Comparison of ENCODE assay signal across 22 cellular contexts in the genomic region with DNA sequence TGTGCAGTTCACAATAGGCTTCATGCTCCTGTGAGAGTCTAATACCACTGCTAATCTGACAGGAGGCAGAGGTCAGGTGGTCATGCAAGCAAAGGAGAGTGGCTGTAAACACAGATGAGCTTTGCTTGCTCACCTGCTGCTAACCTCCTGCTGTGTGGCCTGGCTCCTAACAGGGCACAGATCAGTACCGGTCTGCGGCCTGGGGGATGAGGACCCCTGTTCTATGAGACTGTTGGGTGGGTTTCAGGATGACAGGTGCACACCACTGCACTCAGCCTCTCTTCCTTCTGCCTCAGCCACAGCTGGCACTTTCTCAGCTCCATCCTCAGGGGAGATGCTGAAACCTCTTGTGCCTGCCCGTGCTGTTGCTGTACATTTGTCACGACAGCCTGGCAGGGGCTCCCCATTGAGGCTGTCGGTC. TPM values are rescaled to one million over a fixed set of nuclear protein-coding genes. Genes with fewer than 3 reads are reported as not detected.
A peak's percentile ranks its signal among the peaks of the same experiment; 100 is the strongest.
DNase-seq lines count a peak whose midpoint lies in the region; ATAC-seq and TF ChIP-seq lines count a peak whose summit lies in the region.
"Had no signal": no experiment of that assay in that cellular context is flagged by ENCODE, and none has a peak within 500 bp of the region (broad histone marks: within the 10 kb centered on the region; RNA-seq: fewer than 3 reads in every experiment).

No MANE protein-coding gene starts in this region.

- DNase-seq in DMS53 treated with DMSO at 0.1 percent for 48 hours (lab: John Stamatoyannopoulos, UW; ENCODE audit: unreplicated experiment) (peak; percentile 8), NCI-H146 (lab: John Stamatoyannopoulos, UW) (peak; percentile 79), activated B cell treated with CpG ODN at 0.5 μM for 24 hours (no peak), NCI-H345 treated with DMSO at 0.1 percent for 48 hours (lab: John Stamatoyannopoulos, UW; ENCODE audit: unreplicated experiment) (no peak), NCI-H2029 (lab: John Stamatoyannopoulos, UW) (no peak)
- no peak for DNase-seq in activated CD4-positive, alpha-beta T cell treated with anti-CD3 and anti-CD28 coated beads for 48 hours
- DNase-seq: activated CD8-positive, alpha-beta memory T cell treated with anti-CD3 and anti-CD28 coated beads, Interleukin-2, amount 50 U/mL, for 4 hours; activated naive CD4-positive, alpha-beta T cell treated with anti-CD3 and anti-CD28 coated beads, Interleukin-2, amount 10 ng/mL, durations not matched to agents 7 days and 5 days; brain microvascular endothelial cell; hypothalamus; NCI-H446 treated with DMSO at 0.1 percent for 48 hours; occipital lobe; sigmoid colon; stimulated activated CD8-positive, alpha-beta memory T cell treated with anti-CD3 and anti-CD28 coated beads, Interleukin-4, amount 100 ng/mL, for 48 hours; trophoblast cell had no signal

- H3K4me3 Mint-ChIP-seq in activated B cell treated with CpG ODN at 0.5 μM for 24 hours = no peak overlapping the region
- H3K4me3 Mint-ChIP-seq: activated naive CD4-positive, alpha-beta T cell treated with anti-CD3 and anti-CD28 coated beads, Interleukin-2, amount 10 ng/mL, durations not matched to agents 7 days and 5 days; T-helper 1 cell treated with Interleukin-12 subunit alpha and Interleukin-12 subunit beta and Interleukin-4 antibody, amounts not matched to agents 30 μg/mL and 1 μg/mL, for 36 hours had no signal

- TF ChIP-seq CTCF in activated B cell treated with CpG ODN at 0.5 μM for 24 hours (IDR thresholded peaks at IDR 0.05) = no peak

- H3K4me1 Mint-ChIP-seq in activated B cell treated with CpG ODN at 0.5 μM for 24 hours = peaks cover 35% of the 10 kb centered on the region
- H3K4me1 Mint-ChIP-seq: activated naive CD4-positive, alpha-beta T cell treated with anti-CD3 and anti-CD28 coated beads, Interleukin-2, amount 10 ng/mL, durations not matched to agents 7 days and 5 days had no signal

- peak overlapping the region; percentile 30 for H3K27ac Mint-ChIP-seq in activated B cell treated with CpG ODN at 0.5 μM for 24 hours
- H3K27ac Mint-ChIP-seq: activated naive CD4-positive, alpha-beta T cell treated with anti-CD3 and anti-CD28 coated beads, Interleukin-2, amount 10 ng/mL, durations not matched to agents 7 days and 5 days; T-helper 1 cell treated with Interleukin-12 subunit alpha and Interleukin-12 subunit beta and Interleukin-4 antibody, amounts not matched to agents 30 μg/mL and 1 μg/mL, for 36 hours had no signal

- no peaks in the 10 kb centered on the region for H3K9me3 Mint-ChIP-seq in activated B cell treated with CpG ODN at 0.5 μM for 24 hours
- H3K9me3 Mint-ChIP-seq: activated naive CD4-positive, alpha-beta T cell treated with anti-CD3 and anti-CD28 coated beads, Interleukin-2, amount 10 ng/mL, durations not matched to agents 7 days and 5 days; T-helper 1 cell treated with Interleukin-12 subunit alpha and Interleukin-12 subunit beta and Interleukin-4 antibody, amounts not matched to agents 30 μg/mL and 1 μg/mL, for 36 hours had no signal

- POLR2A ChIA-PET in activated B cell treated with CpG ODN at 0.5 μM for 24 hours (lab: Charles Lee) = interaction anchor here (0.6 to 2.4 kb wide), 6 partner anchors 13 to 297 kb away, joined by 3 to 12 read pairs (median 8); partner anchors contain the start of genes FCER2 and TRAPPC5

- peaks cover under 1% of the 10 kb centered on the region for H3K27me3 Mint-ChIP-seq in activated B cell treated with CpG ODN at 0.5 μM for 24 hours

- intact Hi-C loops in activated B cell treated with CpG ODN at 0.5 μM for 24 hours (cut with micrococcal nuclease) = loop anchor here (2.0 kb wide), 1 partner anchor 21 kb away; no protein-coding TSS in a partner anchor

- ATAC-seq in GM19468 (IDR thresholded peaks at IDR 0.05; ENCODE audit: extremely low read depth, unreplicated experiment) (peak; percentile 26), activated B cell treated with CpG ODN at 0.5 μM for 24 hours (ENCODE audit: low read depth) (peak; percentile 67), GM21786 (IDR thresholded peaks at IDR 0.05; ENCODE audit: unreplicated experiment) (no peak)
- ATAC-seq: activated CD4-positive, CD25-positive, alpha-beta regulatory T cell treated with anti-CD3 and anti-CD28 coated beads, Interleukin-2, amount 50 U/mL, for 24 hours had no signal

- H3K36me3 Mint-ChIP-seq in activated B cell treated with CpG ODN at 0.5 μM for 24 hours (ENCODE audit: low read depth) = no peaks in the 10 kb centered on the region
- H3K36me3 Mint-ChIP-seq: activated naive CD4-positive, alpha-beta T cell treated with anti-CD3 and anti-CD28 coated beads, Interleukin-2, amount 10 ng/mL, durations not matched to agents 7 days and 5 days had no signal

- CTCF ChIA-PET in activated B cell treated with CpG ODN at 0.5 μM for 24 hours (lab: Charles Lee) = interaction anchor here (0.8 to 2.7 kb wide), 3 partner anchors 21 to 78 kb away, joined by 3 to 9 read pairs (median 4); partner anchors contain the start of genes FCER2 and TRAPPC5

RNA-seq across cellular contexts. Expression of gene CLEC4G, which starts 9.7 kb away (rescaled TPM):
- 0.55 and 0.78 TPM in 2 replicates for total RNA-seq in activated B cell treated with CpG ODN at 0.5 μM for 24 hours
- total RNA-seq: MCF 10A, RPMI7951 had no signal

RNA-seq across cellular contexts. Expression of gene FCER2, which starts 20.3 kb away (rescaled TPM):
- total RNA-seq in activated B cell treated with CpG ODN at 0.5 μM for 24 hours = 191 and 193 TPM in 2 replicates
- total RNA-seq: MCF 10A, occipital lobe, RPMI7951 had no signal

RNA-seq across cellular contexts. Expression of gene CD209, which starts 25.1 kb away (rescaled TPM):
- 0.11 and 0.24 TPM in 2 replicates for total RNA-seq in activated B cell treated with CpG ODN at 0.5 μM for 24 hours
- total RNA-seq: MCF 10A, RPMI7951 had no signal

RNA-seq across cellular contexts. Expression of gene CLEC4M, which starts 40.8 kb away (rescaled TPM):
- 1.3 and 2.0 TPM in 2 replicates for total RNA-seq in activated B cell treated with CpG ODN at 0.5 μM for 24 hours
- total RNA-seq: MCF 10A, mononuclear cell, occipital lobe, RPMI7951 had no signal

RNA-seq across cellular contexts. Expression of gene TRAPPC5, which starts 41.6 kb away (rescaled TPM):
- 110 and 123 TPM in 2 replicates for total RNA-seq in activated B cell treated with CpG ODN at 0.5 μM for 24 hours

Comparison
In these comparisons a context has a peak if more than half of its experiments do, and no peak if none do; other contexts are left out.
1. DNase-seq: peak in DMS53 treated with DMSO at 0.1 percent for 48 hours (single experiment) and NCI-H146 (single experiment); none in activated B cell treated with CpG ODN at 0.5 μM for 24 hours (single experiment), NCI-H345 treated with DMSO at 0.1 percent for 48 hours (single experiment), NCI-H2029 (single experiment) and activated CD4-positive, alpha-beta T cell treated with anti-CD3 and anti-CD28 coated beads for 48 hours (single experiment).